Comparison of ENCODE assay signal across 1 cellular context in the genomic region with DNA sequence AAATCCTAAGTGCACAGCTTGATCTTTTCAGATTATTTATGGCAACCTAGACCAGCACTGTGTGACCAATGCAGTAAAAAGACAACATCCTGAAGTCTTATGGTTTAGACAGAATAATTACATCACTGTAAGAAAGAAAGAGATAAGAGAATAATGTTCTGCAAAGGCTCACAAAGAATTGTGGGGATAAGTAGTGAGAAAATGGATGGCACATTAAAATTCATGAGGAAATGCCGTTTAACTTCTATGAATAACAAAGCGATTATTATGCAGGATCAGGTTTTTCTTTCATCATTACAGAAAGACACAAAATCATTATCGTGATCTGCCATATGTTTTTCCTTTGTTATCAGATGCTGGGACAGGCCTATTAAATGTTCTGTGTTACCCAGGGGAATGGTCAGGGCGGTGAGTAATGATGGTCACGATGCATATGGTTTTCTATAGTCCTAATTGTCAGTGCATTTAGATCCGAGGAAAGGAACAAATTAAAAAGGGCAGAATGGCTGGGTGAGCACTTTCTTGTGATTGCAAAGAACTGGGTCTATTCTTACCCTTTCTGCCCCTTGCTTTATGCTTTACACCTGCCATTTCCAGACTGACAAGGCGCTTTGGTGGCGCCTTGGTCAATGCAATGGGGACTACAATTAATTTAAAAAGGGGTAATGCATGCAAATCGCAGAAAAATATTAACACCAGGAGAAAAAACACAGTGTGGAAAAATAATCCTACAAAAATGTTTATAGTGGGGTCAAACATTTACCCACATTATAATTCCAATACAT.
A peak's percentile ranks its signal among the peaks of the same experiment; 100 is the strongest.
TF ChIP-seq lines count a peak whose summit lies in the region.

No MANE protein-coding gene starts in this region.

TF ChIP-seq in K562, 482 proteins besides CTCF, POLR2A, EP300 and RAD21 (continued from another document and continues in another):
- TF ChIP-seq CEBPG (CRISPR knock-in tag; IDR thresholded peaks at IDR 0.05) (no peak), CEBPG (tag; conservative IDR thresholded peaks at IDR 0.05 in 1 of 2, IDR thresholded peaks at IDR 0.05 in 1 of 2) (peak; percentile 41 to 75; a peak in 3 of 4 replicates), C11orf30 (IDR thresholded peaks at IDR 0.05; ENCODE audit: low read depth) (peak; percentile 23; the same call in 1 of the 2 replicates), SAP30 (IDR thresholded peaks at IDR 0.05; ENCODE audit: borderline replicate concordance, insufficient read depth, low read depth, low read length, poor library complexity, severe bottlenecking) (no peak), ZNF436 (CRISPR knock-in tag; IDR thresholded peaks at IDR 0.05) (no peak), XRCC3 (IDR thresholded peaks at IDR 0.05) (no peak), CTBP1 (IDR thresholded peaks at IDR 0.05; ENCODE audit: borderline replicate concordance) (peak; percentile 54), GTF2F1 (IDR thresholded peaks at IDR 0.05; ENCODE audit: low read depth, low read length) (no peak), PKNOX1 (IDR thresholded peaks at IDR 0.05) (peak; percentile 38; the same call in 1 of the 2 replicates), ZBTB11 (CRISPR knock-in tag; IDR thresholded peaks at IDR 0.05) (0 out of 6 replicates have a peak, but pooled peaks of 1 of the 3 experiments have one; percentile 8), ADNP (tag; IDR thresholded peaks at IDR 0.05) (peak; percentile 25; the same call in 1 of the 2 replicates), RB1 (IDR thresholded peaks at IDR 0.05; ENCODE audit: low read depth) (no peak), MEIS2 (IDR thresholded peaks at IDR 0.05; ENCODE audit: partially characterized antibody) (peak; percentile 56), SMARCC2 (IDR thresholded peaks at IDR 0.05; ENCODE audit: low read depth) (0 out of 2 replicates have a peak, but pooled peaks have one; percentile 49), BACH1 (tag; IDR thresholded peaks at IDR 0.05) (0 out of 2 replicates have a peak, but pooled peaks have one; percentile 24), CHD1 (IDR thresholded peaks at IDR 0.05; ENCODE audit: low read length) (no peak), ARID1B (IDR thresholded peaks at IDR 0.05) (peak; percentile 88), LARP7 (IDR thresholded peaks at IDR 0.05) (no peak), TBP (optimal IDR thresholded peaks at IDR 0.05; ENCODE audit: low read depth, low read length) (no peak), RREB1 (CRISPR knock-in tag; IDR thresholded peaks at IDR 0.05) (no peak), BHLHE40 (IDR thresholded peaks at IDR 0.05; ENCODE audit: low read length) (no peak), BRF1 (IDR thresholded peaks at IDR 0.05; ENCODE audit: borderline replicate concordance, extremely low read depth, insufficient read length) (no peak)
- TF ChIP-seq, protein P1, sequence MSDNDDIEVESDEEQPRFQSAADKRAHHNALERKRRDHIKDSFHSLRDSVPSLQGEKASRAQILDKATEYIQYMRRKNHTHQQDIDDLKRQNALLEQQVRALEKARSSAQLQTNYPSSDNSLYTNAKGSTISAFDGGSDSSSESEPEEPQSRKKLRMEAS (CRISPR knock-in tag; IDR thresholded peaks at IDR 0.05), result no peak
- TF ChIP-seq, protein P2, sequence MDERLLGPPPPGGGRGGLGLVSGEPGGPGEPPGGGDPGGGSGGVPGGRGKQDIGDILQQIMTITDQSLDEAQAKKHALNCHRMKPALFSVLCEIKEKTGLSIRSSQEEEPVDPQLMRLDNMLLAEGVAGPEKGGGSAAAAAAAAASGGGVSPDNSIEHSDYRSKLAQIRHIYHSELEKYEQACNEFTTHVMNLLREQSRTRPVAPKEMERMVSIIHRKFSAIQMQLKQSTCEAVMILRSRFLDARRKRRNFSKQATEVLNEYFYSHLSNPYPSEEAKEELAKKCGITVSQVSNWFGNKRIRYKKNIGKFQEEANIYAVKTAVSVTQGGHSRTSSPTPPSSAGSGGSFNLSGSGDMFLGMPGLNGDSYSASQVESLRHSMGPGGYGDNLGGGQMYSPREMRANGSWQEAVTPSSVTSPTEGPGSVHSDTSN (CRISPR knock-in tag; IDR thresholded peaks at IDR 0.05; ENCODE audit: low read depth), result no peak
- TF ChIP-seq, protein P2 (tag; conservative IDR thresholded peaks at IDR 0.05; ENCODE audit: low read depth), result no peak
- TF ChIP-seq, protein P3, sequence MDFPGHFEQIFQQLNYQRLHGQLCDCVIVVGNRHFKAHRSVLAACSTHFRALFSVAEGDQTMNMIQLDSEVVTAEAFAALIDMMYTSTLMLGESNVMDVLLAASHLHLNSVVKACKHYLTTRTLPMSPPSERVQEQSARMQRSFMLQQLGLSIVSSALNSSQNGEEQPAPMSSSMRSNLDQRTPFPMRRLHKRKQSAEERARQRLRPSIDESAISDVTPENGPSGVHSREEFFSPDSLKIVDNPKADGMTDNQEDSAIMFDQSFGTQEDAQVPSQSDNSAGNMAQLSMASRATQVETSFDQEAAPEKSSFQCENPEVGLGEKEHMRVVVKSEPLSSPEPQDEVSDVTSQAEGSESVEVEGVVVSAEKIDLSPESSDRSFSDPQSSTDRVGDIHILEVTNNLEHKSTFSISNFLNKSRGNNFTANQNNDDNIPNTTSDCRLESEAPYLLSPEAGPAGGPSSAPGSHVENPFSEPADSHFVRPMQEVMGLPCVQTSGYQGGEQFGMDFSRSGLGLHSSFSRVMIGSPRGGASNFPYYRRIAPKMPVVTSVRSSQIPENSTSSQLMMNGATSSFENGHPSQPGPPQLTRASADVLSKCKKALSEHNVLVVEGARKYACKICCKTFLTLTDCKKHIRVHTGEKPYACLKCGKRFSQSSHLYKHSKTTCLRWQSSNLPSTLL (IDR thresholded peaks at IDR 0.05), result no peak
